22 cellular contexts compared by ENCODE assay signal in the genomic region with DNA sequence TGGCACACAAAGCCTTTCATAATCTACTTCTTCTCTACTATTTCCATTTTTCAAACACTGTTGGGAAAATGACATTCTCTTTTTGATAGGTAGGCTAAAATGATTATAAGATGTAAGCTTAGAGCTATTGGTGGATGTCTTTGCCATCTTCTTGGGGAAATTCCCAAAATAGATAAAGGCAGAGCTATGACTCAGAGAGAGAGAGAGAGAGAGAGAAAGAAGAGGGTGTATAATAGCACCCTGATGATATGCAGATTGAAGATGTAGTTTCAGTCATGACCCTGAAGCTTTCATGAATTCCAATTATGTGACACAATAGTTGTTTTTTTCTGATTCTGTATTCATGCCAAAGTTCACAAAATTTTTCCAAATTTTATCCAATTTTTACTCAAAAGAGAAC.
DNase-seq lines count a peak whose midpoint lies in the region; ATAC-seq and TF ChIP-seq lines count a peak whose summit lies in the region.
"Had no signal": no experiment of that assay in that cellular context is flagged by ENCODE, and none has a peak within 500 bp of the region (broad histone marks: within the 10 kb centered on the region; RNA-seq: fewer than 3 reads in every experiment).

No MANE protein-coding gene starts in this region.

- ATAC-seq in activated naive CD4-positive, alpha-beta T cell treated with anti-CD3 and anti-CD28 coated beads, Interleukin-2, amount 50 U/mL, for 72 hours, result peak; percentile 40 to 61
- peak; percentile 96 for ATAC-seq in omental fat pad (ENCODE audit: low FRiP score)
- ATAC-seq: A549 had no signal

- intact Hi-C loops in transverse colon (cut with DNase I; ENCODE audit: low total_unique reads), result no loop called here

- H3K27ac Mint-ChIP-seq in activated naive CD4-positive, alpha-beta T cell treated with anti-CD3 and anti-CD28 coated beads, Interleukin-2, amount 50 U/mL, for 72 hours, result no peak overlapping the region
- no peak overlapping the region for H3K27ac Mint-ChIP-seq in activated naive CD4-positive, alpha-beta T cell treated with anti-CD3 and anti-CD28 coated beads, Interleukin-2, amount 10 ng/mL, durations not matched to agents 7 days and 5 days
- peak overlapping the region; percentile 14 for H3K27ac Mint-ChIP-seq in endodermal cell
- H3K27ac Mint-ChIP-seq: CD4-positive, CD25-positive, alpha-beta regulatory T cell; HFFc6 had no signal

- H3K4me1 ChIP-seq in HUES48 (ENCODE audit: control insufficient read depth, insufficient read depth, low read length) (peaks cover 52% of the 10 kb centered on the region), endodermal cell (ENCODE audit: control insufficient read depth, insufficient read depth, low read length) (no peaks in the 10 kb centered on the region), transverse colon (no peaks in the 10 kb centered on the region)
- H3K4me1 ChIP-seq: A549, BE2C, Peyer's patch had no signal

- peak overlapping the region; percentile 54; the same call in 1 of the 2 replicates for H3K9ac ChIP-seq in HUES48 (ENCODE audit: low read depth, low read length)
- H3K9ac ChIP-seq in endodermal cell (ENCODE audit: extremely low read depth, low read length, poor library complexity, severe bottlenecking), result no peak overlapping the region

- no peaks in the 10 kb centered on the region for H3K9me3 Mint-ChIP-seq in activated naive CD4-positive, alpha-beta T cell treated with anti-CD3 and anti-CD28 coated beads, Interleukin-2, amount 50 U/mL, for 72 hours
- peaks cover 2% of the 10 kb centered on the region for H3K9me3 Mint-ChIP-seq in activated naive CD4-positive, alpha-beta T cell treated with anti-CD3 and anti-CD28 coated beads, Interleukin-2, amount 10 ng/mL, durations not matched to agents 7 days and 5 days
- H3K9me3 Mint-ChIP-seq in endodermal cell, result no peaks in the 10 kb centered on the region

- TF ChIP-seq CTCF in endodermal cell (conservative IDR thresholded peaks at IDR 0.05), result no peak
- TF ChIP-seq CTCF in omental fat pad (IDR thresholded peaks at IDR 0.05), result no peak
- TF ChIP-seq CTCF in transverse colon (IDR thresholded peaks at IDR 0.05), result no peak

- no peak for TF ChIP-seq POLR2A in transverse colon (IDR thresholded peaks at IDR 0.05)

- no peak for DNase-seq in activated naive CD4-positive, alpha-beta T cell treated with anti-CD3 and anti-CD28 coated beads, Interleukin-2, amount 50 U/mL, for 72 hours (ENCODE audit: low spot score in 2 of 2)
- DNase-seq in activated naive CD4-positive, alpha-beta T cell treated with anti-CD3 and anti-CD28 coated beads, Interleukin-2, amount 10 ng/mL, durations not matched to agents 7 days and 5 days, result no peak
- DNase-seq in endodermal cell (no peak), omental fat pad (ENCODE audit: low spot score) (no peak), transverse colon (no peak), SW480 (ENCODE audit: low spot score) (no peak), pons (ENCODE audit: low spot score) (no peak)
- DNase-seq: BE2C; CD4-positive, CD25-positive, alpha-beta regulatory T cell; EL; GF-D8; HFFc6; KG1; NCI-H1092 treated with DMSO at 0.1 percent for 48 hours; NCI-H146; NCI-H2029 treated with DMSO at 0.1 percent for 48 hours; NCI-H345; NCI-H524 treated with DMSO at 0.1 percent for 48 hours; NCI-H82; Peyer's patch had no signal

- no peaks in the 10 kb centered on the region for H3K36me3 ChIP-seq in HUES48 (ENCODE audit: control insufficient read depth, insufficient read depth, low read length)
- no peaks in the 10 kb centered on the region for H3K36me3 ChIP-seq in endodermal cell (ENCODE audit: control insufficient read depth, insufficient read depth, low read length)
- no peaks in the 10 kb centered on the region for H3K36me3 ChIP-seq in transverse colon
- H3K36me3 ChIP-seq: BE2C, Peyer's patch had no signal

- no peak for TF ChIP-seq EP300 in transverse colon (IDR thresholded peaks at IDR 0.05; ENCODE audit: low read depth)

- no peaks in the 10 kb centered on the region for H3K4me1 Mint-ChIP-seq in activated naive CD4-positive, alpha-beta T cell treated with anti-CD3 and anti-CD28 coated beads, Interleukin-2, amount 10 ng/mL, durations not matched to agents 7 days and 5 days
- H3K4me1 Mint-ChIP-seq in endodermal cell, result peaks cover 5% of the 10 kb centered on the region
- H3K4me1 Mint-ChIP-seq: CD4-positive, CD25-positive, alpha-beta regulatory T cell had no signal

- no peak overlapping the region for H3K4me3 Mint-ChIP-seq in activated naive CD4-positive, alpha-beta T cell treated with anti-CD3 and anti-CD28 coated beads, Interleukin-2, amount 10 ng/mL, durations not matched to agents 7 days and 5 days
- H3K4me3 Mint-ChIP-seq in endodermal cell, result no peak overlapping the region
- H3K4me3 Mint-ChIP-seq: CD4-positive, CD25-positive, alpha-beta regulatory T cell; HFFc6 had no signal

- CTCF ChIA-PET in activated naive CD4-positive, alpha-beta T cell treated with anti-CD3 and anti-CD28 coated beads, Interleukin-2, amount 10 ng/mL, durations not matched to agents 7 days and 5 days (lab: Charles Lee), result no interaction called here

- in situ Hi-C loops in transverse colon (cut with MboI; ENCODE audit: low pct_ligation_motif_present in 1 of 4, low pct_unique_long_range_greater_than_20kb in 1 of 4, low sequenced_read_pairs in 3 of 4), result no loop called here

- no peaks in the 10 kb centered on the region for H3K36me3 Mint-ChIP-seq in activated naive CD4-positive, alpha-beta T cell treated with anti-CD3 and anti-CD28 coated beads, Interleukin-2, amount 50 U/mL, for 72 hours
- no peaks in the 10 kb centered on the region for H3K36me3 Mint-ChIP-seq in activated naive CD4-positive, alpha-beta T cell treated with anti-CD3 and anti-CD28 coated beads, Interleukin-2, amount 10 ng/mL, durations not matched to agents 7 days and 5 days
- no peaks in the 10 kb centered on the region for H3K36me3 Mint-ChIP-seq in endodermal cell (ENCODE audit: low read depth)
- H3K36me3 Mint-ChIP-seq: CD4-positive, CD25-positive, alpha-beta regulatory T cell had no signal

- no peaks in the 10 kb centered on the region for H3K27me3 ChIP-seq in HUES48 (ENCODE audit: control insufficient read depth, insufficient read depth, low read length)
- no peaks in the 10 kb centered on the region for H3K27me3 ChIP-seq in endodermal cell (ENCODE audit: control insufficient read depth, insufficient read depth, low read length, poor library complexity, severe bottlenecking)
- no peaks in the 10 kb centered on the region for H3K27me3 ChIP-seq in transverse colon
- H3K27me3 ChIP-seq: BE2C, Peyer's patch had no signal

- peak overlapping the region; percentile 98 for H3K27ac ChIP-seq in HUES48 (ENCODE audit: low read depth, low read length)
- no peak overlapping the region for H3K27ac ChIP-seq in endodermal cell (ENCODE audit: low read depth, low read length)
- no peak overlapping the region for H3K27ac ChIP-seq in transverse colon
- H3K27ac ChIP-seq: A549, Peyer's patch had no signal

- H3K4me3 ChIP-seq in HUES48 (ENCODE audit: low read depth, low read length) (peak overlapping the region; percentile 32), endodermal cell (ENCODE audit: low read length) (no peak overlapping the region), transverse colon (no peak overlapping the region)
- H3K4me3 ChIP-seq: A549, Peyer's patch had no signal

- H3K9me3 ChIP-seq in HUES48 (ENCODE audit: control insufficient read depth, insufficient read depth, low read length) (no peaks in the 10 kb centered on the region), endodermal cell (ENCODE audit: control insufficient read depth, low read length) (no peaks in the 10 kb centered on the region), transverse colon (no peaks in the 10 kb centered on the region)
- H3K9me3 ChIP-seq: A549, BE2C, Peyer's patch had no signal

- peaks cover 4% of the 10 kb centered on the region for H3K27me3 Mint-ChIP-seq in activated naive CD4-positive, alpha-beta T cell treated with anti-CD3 and anti-CD28 coated beads, Interleukin-2, amount 10 ng/mL, durations not matched to agents 7 days and 5 days
- no peaks in the 10 kb centered on the region for H3K27me3 Mint-ChIP-seq in endodermal cell (ENCODE audit: insufficient read depth)
